ENCODE assay signal across 11 cellular contexts in genomic region chr7:152859781-152860191, GRCh38.
A peak's percentile ranks its signal among the peaks of the same experiment; 100 is the strongest.
DNase-seq lines count a peak whose midpoint lies in the region; ATAC-seq and TF ChIP-seq lines count a peak whose summit lies in the region.
"Had no signal": no experiment of that assay in that cellular context is flagged by ENCODE, and none has a peak within 500 bp of the region (broad histone marks: within the 10 kb centered on the region; RNA-seq: fewer than 3 reads in every experiment).

No MANE protein-coding gene starts in this region.

- DNase-seq in SKM-1 (lab: John Stamatoyannopoulos, UW; ENCODE audit: unreplicated experiment) (peak; percentile 2), SKM-1 treated with dmso at 0.1 percent for 144 hours (lab: John Stamatoyannopoulos, UW; ENCODE audit: unreplicated experiment) (no peak), osteocyte (ENCODE audit: extremely low spot score, unreplicated experiment) (peak; percentile 60), esophagus squamous epithelium (lab: John Stamatoyannopoulos, UW) (no peak)
- DNase-seq: MG63, naive B cell had no signal

- TF ChIP-seq POLR2A in esophagus squamous epithelium (IDR thresholded peaks at IDR 0.05): no peak

- no peak overlapping the region for H3K27ac ChIP-seq in esophagus squamous epithelium
- H3K27ac ChIP-seq: thoracic aorta had no signal

- no peaks in the 10 kb centered on the region for H3K4me1 ChIP-seq in esophagus squamous epithelium

- no peaks in the 10 kb centered on the region for H3K27me3 ChIP-seq in esophagus squamous epithelium
- H3K27me3 ChIP-seq: MG63 had no signal

- peaks cover 2% of the 10 kb centered on the region for H3K36me3 Mint-ChIP-seq in osteocyte (ENCODE audit: unreplicated experiment)

- H3K4me1 Mint-ChIP-seq in osteocyte (ENCODE audit: unreplicated experiment): no peaks in the 10 kb centered on the region

- 89 to 93% methylated on average over 3 to 6 of the region's 7 CpGs for WGBS in esophagus squamous epithelium, 2 donors

- intact Hi-C loops in esophagus squamous epithelium (cut with DNase I): no loop called here

- no peak overlapping the region for H3K27ac Mint-ChIP-seq in osteocyte (ENCODE audit: unreplicated experiment)

- no peak overlapping the region for H3K4me3 Mint-ChIP-seq in osteocyte (ENCODE audit: unreplicated experiment)
- H3K4me3 Mint-ChIP-seq: naive B cell had no signal

- H3K27me3 Mint-ChIP-seq in osteocyte (ENCODE audit: unreplicated experiment): no peaks in the 10 kb centered on the region
- H3K27me3 Mint-ChIP-seq: naive B cell had no signal

- peak; percentile 60 for ATAC-seq in HG02973 (IDR thresholded peaks at IDR 0.05; ENCODE audit: unreplicated experiment)
- ATAC-seq in GM21381 (IDR thresholded peaks at IDR 0.05; ENCODE audit: unreplicated experiment): no peak
- no peak for ATAC-seq in HG03095 (IDR thresholded peaks at IDR 0.05; ENCODE audit: unreplicated experiment)

- no peaks in the 10 kb centered on the region for H3K9me3 ChIP-seq in esophagus squamous epithelium
- H3K9me3 ChIP-seq: MG63, thoracic aorta had no signal

- TF ChIP-seq CTCF in WI38 (IDR thresholded peaks at IDR 0.05; ENCODE audit: low read depth, low read length): peak; percentile 25
- TF ChIP-seq CTCF in osteocyte (IDR thresholded peaks at IDR 0.05): peak; percentile 20
- TF ChIP-seq CTCF in esophagus squamous epithelium (IDR thresholded peaks at IDR 0.05): no peak

- H3K4me3 ChIP-seq in WI38 (ENCODE audit: low read depth, low read length): no peak overlapping the region
- no peak overlapping the region for H3K4me3 ChIP-seq in esophagus squamous epithelium
- H3K4me3 ChIP-seq: MG63, thoracic aorta had no signal

- H3K36me3 ChIP-seq in esophagus squamous epithelium: peaks cover 0 to 16% (median 0%) of the 10 kb centered on the region in 3 donors
- H3K36me3 ChIP-seq: MG63, thoracic aorta had no signal

- no peaks in the 10 kb centered on the region for H3K9me3 Mint-ChIP-seq in osteocyte (ENCODE audit: unreplicated experiment)
- H3K9me3 Mint-ChIP-seq: naive B cell had no signal

Comparison
In these comparisons a context has a peak if more than half of its experiments do, and no peak if none do; other contexts are left out.
1. DNase-seq: peak in SKM-1 (single experiment) and osteocyte (single experiment); none in SKM-1 treated with dmso at 0.1 percent for 144 hours (single experiment) and esophagus squamous epithelium (single experiment).
2. CTCF ChIP-seq: peak in WI38 (single experiment) and osteocyte (single experiment); none in esophagus squamous epithelium (0 of 6).